ENCODE assay signal across 12 cellular contexts in the genomic region with DNA sequence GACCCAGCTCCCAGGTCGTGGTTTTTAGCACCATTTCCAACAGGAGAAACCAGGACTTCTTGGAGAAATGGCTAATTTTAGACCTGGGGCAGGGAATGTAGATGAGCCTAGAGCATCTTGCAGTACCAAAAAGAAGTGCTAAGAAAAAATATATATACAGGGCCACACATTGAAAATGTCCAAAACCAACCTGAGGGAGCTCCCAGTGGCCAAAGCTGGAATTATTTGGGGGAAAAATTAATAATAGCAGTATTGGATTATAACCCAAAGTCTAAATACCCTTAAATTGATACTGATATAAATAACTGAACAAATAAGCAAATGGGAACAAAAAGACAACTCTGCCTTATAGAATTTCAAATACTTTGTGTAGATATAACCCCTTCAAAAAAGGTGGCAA.
DNase-seq lines count a peak whose midpoint lies in the region; ATAC-seq and TF ChIP-seq lines count a peak whose summit lies in the region.
"Had no signal": no experiment of that assay in that cellular context is flagged by ENCODE, and none has a peak within 500 bp of the region (broad histone marks: within the 10 kb centered on the region; RNA-seq: fewer than 3 reads in every experiment).

No MANE protein-coding gene starts in this region.

- peaks cover 3% of the 10 kb centered on the region for H3K9me3 Mint-ChIP-seq in glutamatergic neuron (ENCODE audit: unreplicated experiment)

- H3K9me3 ChIP-seq in cardiac muscle cell (ENCODE audit: low read depth) (no peaks in the 10 kb centered on the region), tibial artery (no peaks in the 10 kb centered on the region)

- H3K27ac ChIP-seq in cardiac muscle cell, result no peak overlapping the region
- H3K27ac ChIP-seq in tibial artery, result no peak overlapping the region

- H3K36me3 ChIP-seq in cardiac muscle cell (no peaks in the 10 kb centered on the region), tibial artery (peaks cover 11 to 44% (median 14%) of the 10 kb centered on the region in 3 donors), H7 (replicated peaks; ENCODE audit: control insufficient read depth, insufficient read depth, low read length) (no peaks in the 10 kb centered on the region)

- no peak overlapping the region for H3K4me3 Mint-ChIP-seq in glutamatergic neuron (ENCODE audit: unreplicated experiment)

- H3K4me1 Mint-ChIP-seq in glutamatergic neuron (ENCODE audit: low read depth, unreplicated experiment), result no peaks in the 10 kb centered on the region

- in situ Hi-C loops in astrocyte of the cerebellum (cut with HindIII; ENCODE audit: low sequenced_read_pairs), result no loop called here

- peaks cover 18% of the 10 kb centered on the region for H3K36me3 Mint-ChIP-seq in glutamatergic neuron (ENCODE audit: unreplicated experiment)

- H3K27me3 Mint-ChIP-seq in glutamatergic neuron (ENCODE audit: unreplicated experiment), result no peaks in the 10 kb centered on the region

- TF ChIP-seq CTCF in cardiac muscle cell (IDR thresholded peaks at IDR 0.05; ENCODE audit: low read depth, low read length) (peak; percentile 52), astrocyte of the cerebellum (IDR thresholded peaks at IDR 0.05; ENCODE audit: low read depth, low read length, missing control alignments) (peak; percentile 49), glutamatergic neuron (IDR thresholded peaks at IDR 0.05; ENCODE audit: partially characterized antibody, unreplicated experiment) (peak; percentile 38), tibial artery (IDR thresholded peaks at IDR 0.05) (peak; percentile 28 to 32)

- no peak for ATAC-seq in Right ventricle myocardium superior (ENCODE audit: poor library complexity)

- no peak overlapping the region for H3K27ac Mint-ChIP-seq in glutamatergic neuron (ENCODE audit: unreplicated experiment)

- H3K27me3 ChIP-seq in cardiac muscle cell, result no peaks in the 10 kb centered on the region
- H3K27me3 ChIP-seq in tibial artery, result no peaks in the 10 kb centered on the region
- H3K27me3 ChIP-seq in H7 (ENCODE audit: control insufficient read depth, insufficient read depth, low read length), result no peaks in the 10 kb centered on the region

- H3K4me1 ChIP-seq in cardiac muscle cell (ENCODE audit: low read depth) (no peaks in the 10 kb centered on the region), tibial artery (peaks cover 0 to 22% (median 7%) of the 10 kb centered on the region in 4 donors)

- H3K4me3 ChIP-seq in cardiac muscle cell (no peak overlapping the region), astrocyte of the cerebellum (ENCODE audit: low read depth, low read length) (no peak overlapping the region), tibial artery (no peak overlapping the region), H7 (ENCODE audit: insufficient read depth, low read depth, low read length) (no peak overlapping the region)

- DNase-seq in cardiac muscle cell (ENCODE audit: low read depth in 1 of 2, low spot score in 1 of 2) (no peak), Right ventricle myocardium superior (no peak), astrocyte of the cerebellum (ENCODE audit: low read depth) (no peak), glutamatergic neuron (no peak), tibial artery (no peak), H7 (no peak), NCI-H2107 (lab: John Stamatoyannopoulos, UW) (no peak), GDM1 (lab: John Stamatoyannopoulos, UW) (no peak)
- DNase-seq: activated CD4-positive, alpha-beta T cell treated with anti-CD3 and anti-CD28 coated beads for 1 hour; activated gamma-delta T cell treated with Interleukin-2 at 50 U/mL for 16 hours; NCI-H1105 treated with DMSO at 0.1 percent for 48 hours; NCI-H526 treated with DMSO at 0.1 percent for 48 hours had no signal

- intact Hi-C loops in Right ventricle myocardium superior (cut with DNase I) (no loop called here), tibial artery (cut with DNase I; ENCODE audit: low total_unique reads) (loop anchor here (10.0 kb wide), 1 partner anchor 101 kb away; no protein-coding TSS in a partner anchor)
